ENCODE assay signal across 14 cellular contexts in the genomic region with DNA sequence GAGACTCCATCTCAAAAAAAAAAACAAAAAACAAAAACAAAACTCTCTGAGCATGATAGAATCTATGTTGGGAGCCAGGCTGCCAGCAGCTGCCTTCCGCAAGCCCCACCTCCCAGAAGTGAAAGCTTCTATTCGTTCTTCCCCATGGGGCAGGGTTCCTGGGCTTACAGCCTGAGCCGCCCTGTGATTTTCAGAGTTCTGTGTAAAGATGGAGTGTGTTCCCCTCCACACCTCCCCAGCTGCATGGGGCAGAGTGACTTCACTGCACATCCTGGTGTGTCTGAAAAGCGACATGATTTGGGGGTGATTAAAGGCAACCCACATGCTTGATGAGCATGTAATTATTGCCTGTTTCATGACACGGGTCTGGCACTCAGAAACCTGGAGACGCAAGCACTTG.
DNase-seq lines count a peak whose midpoint lies in the region; ATAC-seq and TF ChIP-seq lines count a peak whose summit lies in the region.
"Had no signal": no experiment of that assay in that cellular context is flagged by ENCODE, and none has a peak within 500 bp of the region (broad histone marks: within the 10 kb centered on the region; RNA-seq: fewer than 3 reads in every experiment).

No MANE protein-coding gene starts in this region.

- TF ChIP-seq CTCF in GM12865 (IDR thresholded peaks at IDR 0.05; ENCODE audit: insufficient read depth, low read depth, low read length, missing control alignments) (no peak), activated B cell treated with CpG ODN at 0.5 μM for 24 hours (IDR thresholded peaks at IDR 0.05) (no peak)

- POLR2A ChIA-PET in activated B cell treated with CpG ODN at 0.5 μM for 24 hours (lab: Charles Lee), result interaction anchor here (1.0 to 2.1 kb wide), 8 partner anchors 33 to 1382 kb away, joined by 3 to 8 read pairs (median 4); a partner anchor contains a TSS

- H3K27me3 Mint-ChIP-seq in activated B cell treated with CpG ODN at 0.5 μM for 24 hours, result peaks cover 6% of the 10 kb centered on the region

- intact Hi-C loops in activated B cell treated with CpG ODN at 0.5 μM for 24 hours (cut with micrococcal nuclease), result loop anchor here (1.0 kb wide), 1 partner anchor 46 kb away; no protein-coding TSS in a partner anchor

- H3K4me3 Mint-ChIP-seq in activated B cell treated with CpG ODN at 0.5 μM for 24 hours, result peak overlapping the region; percentile 80

- CTCF ChIA-PET in activated B cell treated with CpG ODN at 0.5 μM for 24 hours (lab: Charles Lee), result interaction anchor here (3.2 kb wide), 1 partner anchor 52 kb away, joined by 16 read pairs; no protein-coding TSS in a partner anchor

- ATAC-seq in HG03039 (IDR thresholded peaks at IDR 0.05; ENCODE audit: unreplicated experiment) (peak; percentile 38), activated B cell treated with CpG ODN at 0.5 μM for 24 hours (ENCODE audit: low read depth) (peak; percentile 59)
- ATAC-seq: SK-N-SH treated with all-trans-retinoic acid at 6 μM for 48 hours had no signal

- peaks cover 7% of the 10 kb centered on the region for H3K9me3 Mint-ChIP-seq in activated B cell treated with CpG ODN at 0.5 μM for 24 hours

- DNase-seq in GM12865 (ENCODE audit: low read depth) (peak; percentile 77), GM19238 (ENCODE audit: insufficient read length, low spot score) (peak; percentile 66), activated B cell treated with CpG ODN at 0.5 μM for 24 hours (peak; percentile 44), T1000 (lab: John Stamatoyannopoulos, UW) (no peak), globus pallidus (ENCODE audit: low spot score) (no peak), KG1 (lab: John Stamatoyannopoulos, UW) (no peak), CD1c-positive myeloid dendritic cell (ENCODE audit: extremely low spot score) (no peak)
- DNase-seq: activated CD4-positive, alpha-beta T cell treated with anti-CD3 and anti-CD28 coated beads for 4 hours; activated effector memory CD4-positive, alpha-beta T cell treated with anti-CD3 and anti-CD28 coated beads, Interleukin-2, amount 50 U/mL, for 16 hours; mesendoderm; NCI-H187; stimulated activated CD8-positive, alpha-beta memory T cell treated with anti-CD3 and anti-CD28 coated beads, Interleukin-4, amount 100 ng/mL, for 48 hours had no signal

- H3K36me3 Mint-ChIP-seq in activated B cell treated with CpG ODN at 0.5 μM for 24 hours (ENCODE audit: low read depth), result no peaks in the 10 kb centered on the region

- peaks cover 51% of the 10 kb centered on the region for H3K4me1 Mint-ChIP-seq in activated B cell treated with CpG ODN at 0.5 μM for 24 hours

- peak overlapping the region; percentile 24 for H3K4me3 ChIP-seq in GM12865 (ENCODE audit: low read depth, low read length)

- peak overlapping the region; percentile 97 for H3K27ac Mint-ChIP-seq in activated B cell treated with CpG ODN at 0.5 μM for 24 hours

Comparison
In these comparisons a context has a peak if more than half of its experiments do, and no peak if none do; other contexts are left out.
1. DNase-seq: peak in GM12865 (single experiment), GM19238 (single experiment) and activated B cell treated with CpG ODN at 0.5 μM for 24 hours (single experiment); none in T1000 (single experiment), globus pallidus (single experiment), KG1 (single experiment) and CD1c-positive myeloid dendritic cell (single experiment).